Comparison of ENCODE assay signal across 1 cellular context in genomic region chr20:46638367-46639274, GRCh38.
TF ChIP-seq lines count a peak whose summit lies in the region.

No MANE protein-coding gene starts in this region.

TF ChIP-seq in HepG2, 621 proteins besides CTCF, POLR2A, EP300 and RAD21 (continued from another document):
- peak; percentile 77; the same call in 1 of the 2 replicates for TF ChIP-seq ZNF512B (CRISPR knock-in tag; IDR thresholded peaks at IDR 0.05; ENCODE audit: borderline replicate concordance)
- peak; percentile 59; the same call in 1 of the 2 replicates for TF ChIP-seq ZNF205 (CRISPR knock-in tag; IDR thresholded peaks at IDR 0.05)
- TF ChIP-seq ZNF777 (CRISPR knock-in tag; IDR thresholded peaks at IDR 0.05), result no peak
- no peak for TF ChIP-seq MTF1 (CRISPR knock-in tag; IDR thresholded peaks at IDR 0.05)
- TF ChIP-seq FOXA1 (IDR thresholded peaks at IDR 0.05), result no peak
- TF ChIP-seq FOXA1 (CRISPR knock-in tag; IDR thresholded peaks at IDR 0.05), result peak; percentile 5; the same call in 1 of the 2 replicates
- TF ChIP-seq YEATS4 (CRISPR knock-in tag; IDR thresholded peaks at IDR 0.05; ENCODE audit: borderline replicate concordance), result no peak
- TF ChIP-seq ZNF124 (CRISPR knock-in tag; IDR thresholded peaks at IDR 0.05), result peak; percentile 48
- TF ChIP-seq PHF21A (CRISPR knock-in tag; IDR thresholded peaks at IDR 0.05), result peak; percentile 94
- no peak for TF ChIP-seq ZNF780A (CRISPR knock-in tag; IDR thresholded peaks at IDR 0.05)
- TF ChIP-seq ZNF577 (CRISPR knock-in tag; IDR thresholded peaks at IDR 0.05; ENCODE audit: borderline replicate concordance, low read depth), result no peak
TF ChIP-seq in HepG2: peak in this region for 215.
